In genomic region chr16:30527635-30528178, GRCh38 we compare ENCODE assay signal across 8 cellular contexts. TPM values are rescaled to one million over a fixed set of nuclear protein-coding genes. Genes with fewer than 3 reads are reported as not detected.
DNase-seq lines count a peak whose midpoint lies in the region; ATAC-seq and TF ChIP-seq lines count a peak whose summit lies in the region.

No MANE protein-coding gene starts in this region.

- peaks cover 11% of the 10 kb centered on the region for H3K36me3 Mint-ChIP-seq in activated T-helper 2 cell treated with anti-CD3 and anti-CD28 coated beads, Interferon-gamma antibody, Interleukin-2, Interleukin-4, amounts not matched to agents 10 μg/mL and 5 μg/mL and 100 μg/mL, durations not matched to agents 14 hours and 24 hours and 36 hours (ENCODE audit: low read depth)
- H3K36me3 Mint-ChIP-seq in immature natural killer cell: peaks cover 0 to 4% (median 0%) of the 10 kb centered on the region in 3 donors

- no peaks in the 10 kb centered on the region for H3K27me3 Mint-ChIP-seq in activated T-helper 2 cell treated with anti-CD3 and anti-CD28 coated beads, Interferon-gamma antibody, Interleukin-2, Interleukin-4, amounts not matched to agents 10 μg/mL and 5 μg/mL and 100 μg/mL, durations not matched to agents 14 hours and 24 hours and 36 hours (ENCODE audit: low read depth)
- H3K27me3 Mint-ChIP-seq in immature natural killer cell (ENCODE audit: low read depth in 3 of 3): peaks cover 2 to 4% (median 2%) of the 10 kb centered on the region in 3 donors
- no peaks in the 10 kb centered on the region for H3K27me3 Mint-ChIP-seq in stimulated activated naive CD8-positive, alpha-beta T cell treated with anti-CD3 and anti-CD28 coated beads, Interleukin-15, amount 100 ng/mL, for 72 hours

- intact Hi-C loops in activated T-helper 2 cell treated with anti-CD3 and anti-CD28 coated beads, Interferon-gamma antibody, Interleukin-2, Interleukin-4, amounts not matched to agents 10 μg/mL and 5 μg/mL and 100 μg/mL, durations not matched to agents 14 hours and 24 hours and 36 hours (cut with micrococcal nuclease): loop anchor here (1.0 to 5.0 kb wide), 7 partner anchors 8 to 155 kb away; partner anchors contain the start of genes DCTPP1, FBRS, ITGAL and MYL11

- DNase-seq in GM12865 (ENCODE audit: low read depth) (peak; percentile 80), KBM-7 (peak; percentile 81), immature natural killer cell (no peak), NCI-H524 (lab: John Stamatoyannopoulos, UW) (no peak), NCI-H748 (lab: John Stamatoyannopoulos, UW; ENCODE audit: unreplicated experiment) (no peak)
- no peak for DNase-seq in activated T-helper 2 cell treated with anti-CD3 and anti-CD28 coated beads, Interferon-gamma antibody, Interleukin-2, Interleukin-4, amounts not matched to agents 10 μg/mL and 5 μg/mL and 100 μg/mL, durations not matched to agents 14 hours and 24 hours and 36 hours (ENCODE audit: low spot score)
- DNase-seq in stimulated activated naive CD8-positive, alpha-beta T cell treated with anti-CD3 and anti-CD28 coated beads, Interleukin-15, amount 100 ng/mL, for 72 hours: no peak
- no peak for DNase-seq in stimulated activated CD4-positive, alpha-beta T cell treated with anti-CD3 and anti-CD28 coated beads, Interleukin-15, amount 100 ng/mL, for 24 hours

- H3K4me3 Mint-ChIP-seq in activated T-helper 2 cell treated with anti-CD3 and anti-CD28 coated beads, Interferon-gamma antibody, Interleukin-2, Interleukin-4, amounts not matched to agents 10 μg/mL and 5 μg/mL and 100 μg/mL, durations not matched to agents 14 hours and 24 hours and 36 hours (ENCODE audit: low read depth): peak overlapping the region; percentile 84
- H3K4me3 Mint-ChIP-seq in immature natural killer cell: peak overlapping the region; percentile 73 to 87 (median 84)
- peak overlapping the region; percentile 87 to 89 for H3K4me3 Mint-ChIP-seq in stimulated activated naive CD8-positive, alpha-beta T cell treated with anti-CD3 and anti-CD28 coated beads, Interleukin-15, amount 100 ng/mL, for 72 hours

- H3K4me3 ChIP-seq in GM12865 (ENCODE audit: low read depth, low read length): peak overlapping the region; percentile 49

- peaks cover 20% of the 10 kb centered on the region for H3K4me1 Mint-ChIP-seq in activated T-helper 2 cell treated with anti-CD3 and anti-CD28 coated beads, Interferon-gamma antibody, Interleukin-2, Interleukin-4, amounts not matched to agents 10 μg/mL and 5 μg/mL and 100 μg/mL, durations not matched to agents 14 hours and 24 hours and 36 hours (ENCODE audit: low read depth)
- peaks cover 18 to 21% of the 10 kb centered on the region in 2 donors for H3K4me1 Mint-ChIP-seq in immature natural killer cell
- H3K4me1 Mint-ChIP-seq in stimulated activated naive CD8-positive, alpha-beta T cell treated with anti-CD3 and anti-CD28 coated beads, Interleukin-15, amount 100 ng/mL, for 72 hours: peaks cover 62% of the 10 kb centered on the region

- in situ Hi-C loops in KBM-7 (cut with MboI; ENCODE audit: low pct_unique_long_range_greater_than_20kb, low sequenced_read_pairs): no loop called here

- TF ChIP-seq CTCF in GM12865 (IDR thresholded peaks at IDR 0.05; ENCODE audit: insufficient read depth, low read depth, low read length, missing control alignments): no peak

- no peaks in the 10 kb centered on the region for H3K9me3 Mint-ChIP-seq in activated T-helper 2 cell treated with anti-CD3 and anti-CD28 coated beads, Interferon-gamma antibody, Interleukin-2, Interleukin-4, amounts not matched to agents 10 μg/mL and 5 μg/mL and 100 μg/mL, durations not matched to agents 14 hours and 24 hours and 36 hours
- H3K9me3 Mint-ChIP-seq in immature natural killer cell: no peaks in the 10 kb centered on the region
- H3K9me3 Mint-ChIP-seq in stimulated activated naive CD8-positive, alpha-beta T cell treated with anti-CD3 and anti-CD28 coated beads, Interleukin-15, amount 100 ng/mL, for 72 hours: no peaks in the 10 kb centered on the region

- peak overlapping the region; percentile 67 for H3K27ac Mint-ChIP-seq in activated T-helper 2 cell treated with anti-CD3 and anti-CD28 coated beads, Interferon-gamma antibody, Interleukin-2, Interleukin-4, amounts not matched to agents 10 μg/mL and 5 μg/mL and 100 μg/mL, durations not matched to agents 14 hours and 24 hours and 36 hours
- H3K27ac Mint-ChIP-seq in immature natural killer cell: peak overlapping the region; percentile 62 to 89 (median 82)
- H3K27ac Mint-ChIP-seq in stimulated activated naive CD8-positive, alpha-beta T cell treated with anti-CD3 and anti-CD28 coated beads, Interleukin-15, amount 100 ng/mL, for 72 hours: peak overlapping the region; percentile 34 to 51

- no peak for ATAC-seq in stimulated activated naive CD8-positive, alpha-beta T cell treated with anti-CD3 and anti-CD28 coated beads, Interleukin-15, amount 100 ng/mL, for 72 hours

RNA-seq across cellular contexts. Expression of gene ZNF768, which starts 1.3 kb away (rescaled TPM):
- total RNA-seq in activated T-helper 2 cell treated with anti-CD3 and anti-CD28 coated beads, Interferon-gamma antibody, Interleukin-2, Interleukin-4, amounts not matched to agents 10 μg/mL and 5 μg/mL and 100 μg/mL, durations not matched to agents 14 hours and 24 hours and 36 hours: 16.9 and 17.1 TPM in 2 replicates
- polyA plus RNA-seq in immature natural killer cell: 1 to 10 TPM in 2 of 3 donors, under 1 TPM in 1; 0.15 to 1.7 (median 1.3) TPM

RNA-seq across cellular contexts. Expression of gene ZNF747, which starts 7.0 kb away (rescaled TPM):
- 11.8 and 11.9 TPM in 2 replicates for total RNA-seq in activated T-helper 2 cell treated with anti-CD3 and anti-CD28 coated beads, Interferon-gamma antibody, Interleukin-2, Interleukin-4, amounts not matched to agents 10 μg/mL and 5 μg/mL and 100 μg/mL, durations not matched to agents 14 hours and 24 hours and 36 hours
- polyA plus RNA-seq in immature natural killer cell: 10 to 100 TPM in 1 of 3 donors, 1 to 10 TPM in 2; 7.4 to 10.2 (median 8.3) TPM

RNA-seq across cellular contexts. Expression of gene ZNF764, which starts 30.5 kb away (rescaled TPM):
- 14.5 and 14.6 TPM in 2 replicates for total RNA-seq in activated T-helper 2 cell treated with anti-CD3 and anti-CD28 coated beads, Interferon-gamma antibody, Interleukin-2, Interleukin-4, amounts not matched to agents 10 μg/mL and 5 μg/mL and 100 μg/mL, durations not matched to agents 14 hours and 24 hours and 36 hours
- polyA plus RNA-seq in immature natural killer cell: 1 to 10 TPM; 1.3 to 6.3 (median 2.3) TPM

RNA-seq across cellular contexts. Expression of gene ZNF688, which starts 43.8 kb away (rescaled TPM):
- 8.7 and 9.2 TPM in 2 replicates for total RNA-seq in activated T-helper 2 cell treated with anti-CD3 and anti-CD28 coated beads, Interferon-gamma antibody, Interleukin-2, Interleukin-4, amounts not matched to agents 10 μg/mL and 5 μg/mL and 100 μg/mL, durations not matched to agents 14 hours and 24 hours and 36 hours
- polyA plus RNA-seq in immature natural killer cell: 10 to 100 TPM; 31.9 to 39.0 (median 33.6) TPM

RNA-seq across cellular contexts. Expression of gene ITGAL, which starts 55.2 kb away (rescaled TPM):
- total RNA-seq in activated T-helper 2 cell treated with anti-CD3 and anti-CD28 coated beads, Interferon-gamma antibody, Interleukin-2, Interleukin-4, amounts not matched to agents 10 μg/mL and 5 μg/mL and 100 μg/mL, durations not matched to agents 14 hours and 24 hours and 36 hours: 292 and 293 TPM in 2 replicates
- 100 to 1,000 TPM; 218 to 488 (median 238) TPM for polyA plus RNA-seq in immature natural killer cell

Comparison
In these comparisons a context has a peak if more than half of its experiments do, and no peak if none do; other contexts are left out.
1. DNase-seq: peak in GM12865 (single experiment) and KBM-7 (single experiment); none in activated T-helper 2 cell treated with anti-CD3 and anti-CD28 coated beads, Interferon-gamma antibody, Interleukin-2, Interleukin-4, amounts not matched to agents 10 μg/mL and 5 μg/mL and 100 μg/mL, durations not matched to agents 14 hours and 24 hours and 36 hours (single experiment), immature natural killer cell (0 of 3), stimulated activated naive CD8-positive, alpha-beta T cell treated with anti-CD3 and anti-CD28 coated beads, Interleukin-15, amount 100 ng/mL, for 72 hours (0 of 2), stimulated activated CD4-positive, alpha-beta T cell treated with anti-CD3 and anti-CD28 coated beads, Interleukin-15, amount 100 ng/mL, for 24 hours (single experiment), NCI-H524 (0 of 2) and NCI-H748 (single experiment).
2. Peak in every context shown above with its lines, with median percentiles within 50 percentile points of each other: H3K27ac Mint-ChIP-seq and H3K4me3 Mint-ChIP-seq.